Comparison of ENCODE assay signal across 23 cellular contexts in the genomic region with DNA sequence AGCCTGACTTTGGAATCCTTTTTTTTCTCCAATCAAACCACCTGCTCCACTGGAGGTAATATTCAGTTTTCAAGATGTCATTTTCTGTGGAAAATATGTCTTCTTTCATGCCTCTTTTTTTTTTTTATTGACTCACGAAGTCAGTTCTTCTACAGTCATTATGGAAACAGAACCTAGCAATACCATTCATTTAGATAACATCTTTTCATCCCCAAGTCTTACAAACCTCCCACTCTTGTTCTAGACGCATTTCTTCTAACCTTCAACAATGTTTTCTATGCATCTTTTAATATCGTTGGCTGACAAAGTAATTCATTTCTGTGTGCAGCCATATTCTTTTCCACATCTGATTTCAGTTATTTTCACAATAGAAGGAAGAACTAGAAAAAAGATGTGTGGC.
A peak's percentile ranks its signal among the peaks of the same experiment; 100 is the strongest.
DNase-seq lines count a peak whose midpoint lies in the region; ATAC-seq and TF ChIP-seq lines count a peak whose summit lies in the region.
"Had no signal": no experiment of that assay in that cellular context is flagged by ENCODE, and none has a peak within 500 bp of the region (broad histone marks: within the 10 kb centered on the region; RNA-seq: fewer than 3 reads in every experiment).

No MANE protein-coding gene starts in this region.

- no peaks in the 10 kb centered on the region for H3F3A ChIP-seq in GM23338 (replicated peaks; ENCODE audit: low read depth)

- intact Hi-C loops in activated CD4-positive, alpha-beta T cell treated with anti-CD3 and anti-CD28 coated beads, Interleukin-2, amount 10 ng/mL, durations not matched to agents 24 days and 14 days (cut with micrococcal nuclease) = no loop called here

- H2AK5ac ChIP-seq in mesendoderm (ENCODE audit: low read length) = no peak overlapping the region

- no peaks in the 10 kb centered on the region for H3K9me3 ChIP-seq in Karpas-422 (ENCODE audit: low read length)
- H3K9me3 ChIP-seq: A549, BE2C, HAP-1 had no signal

- H3K9me2 ChIP-seq in GM23338 (ENCODE audit: insufficient read depth) (peaks cover 7% of the 10 kb centered on the region; the same call in 1 of the 2 replicates), Karpas-422 (replicated peaks; ENCODE audit: insufficient read depth, low read length) (no peaks in the 10 kb centered on the region)

- no peak overlapping the region for H3K27ac ChIP-seq in GM23338 (ENCODE audit: low read depth)
- H3K27ac ChIP-seq in Karpas-422 (ENCODE audit: low read length) = no peak overlapping the region
- H3K27ac ChIP-seq in mesendoderm (ENCODE audit: low read depth, low read length) = no peak overlapping the region
- H3K27ac ChIP-seq: A549; BLaER1 treated with 17β-estradiol and CSF1 and Interleukin-3, amounts not matched to agents 10 nM and 100 nM had no signal

- peak overlapping the region; percentile 6 for H3K27ac Mint-ChIP-seq in activated CD4-positive, alpha-beta T cell treated with anti-CD3 and anti-CD28 coated beads, Interleukin-2, amount 10 ng/mL, durations not matched to agents 24 days and 14 days
- no peak overlapping the region for H3K27ac Mint-ChIP-seq in GM23338
- H3K27ac Mint-ChIP-seq in endothelial cell (ENCODE audit: unreplicated experiment) = no peak overlapping the region
- H3K27ac Mint-ChIP-seq: CD14-positive monocyte; CD4-positive, alpha-beta T cell; HFFc6 had no signal

- H3K4me2 ChIP-seq in GM23338 (peak overlapping the region; percentile 16; the same call in 1 of the 2 replicates), Karpas-422 (ENCODE audit: low read depth, low read length, poor library complexity, severe bottlenecking) (no peak overlapping the region), mesendoderm (ENCODE audit: low read length) (no peak overlapping the region)
- H3K4me2 ChIP-seq: A549; BLaER1 treated with 17β-estradiol and CSF1 and Interleukin-3, amounts not matched to agents 10 nM and 100 nM had no signal

- TF ChIP-seq CTCF in GM23338 (conservative IDR thresholded peaks at IDR 0.05; ENCODE audit: low read depth in 2 of 2) = no peak
- no peak for TF ChIP-seq CTCF in endothelial cell (IDR thresholded peaks at IDR 0.05; ENCODE audit: unreplicated experiment)

- H2AFZ ChIP-seq in GM23338 (no peak overlapping the region), Karpas-422 (ENCODE audit: low read length) (no peak overlapping the region)

- H3K4me3 ChIP-seq in GM23338 (no peak overlapping the region), Karpas-422 (ENCODE audit: low read length) (no peak overlapping the region), mesendoderm (ENCODE audit: low read length) (no peak overlapping the region)
- H3K4me3 ChIP-seq: A549; BLaER1 treated with 17β-estradiol and CSF1 and Interleukin-3, amounts not matched to agents 10 nM and 100 nM; HAP-1 had no signal

- no peak overlapping the region for H3K56ac ChIP-seq in mesendoderm (ENCODE audit: low read length)

- peak overlapping the region; percentile 28 for H2BK120ac ChIP-seq in mesendoderm (ENCODE audit: low read depth, low read length)

- H4K20me1 ChIP-seq in GM23338 (replicated peaks; ENCODE audit: insufficient read depth) (no peaks in the 10 kb centered on the region), Karpas-422 (ENCODE audit: insufficient read depth, low read depth, low read length) (no peaks in the 10 kb centered on the region)
- H4K20me1 ChIP-seq: BLaER1 treated with 17β-estradiol and CSF1 and Interleukin-3, amounts not matched to agents 10 nM and 100 nM had no signal

- peaks cover 14% of the 10 kb centered on the region for H3K27me3 Mint-ChIP-seq in activated CD4-positive, alpha-beta T cell treated with anti-CD3 and anti-CD28 coated beads, Interleukin-2, amount 10 ng/mL, durations not matched to agents 24 days and 14 days
- peaks cover 3% of the 10 kb centered on the region for H3K27me3 Mint-ChIP-seq in GM23338 (ENCODE audit: insufficient read depth, low read depth, poor library complexity)
- peaks cover 6% of the 10 kb centered on the region for H3K27me3 Mint-ChIP-seq in endothelial cell (ENCODE audit: unreplicated experiment)
- H3K27me3 Mint-ChIP-seq: CD4-positive, alpha-beta T cell had no signal

- H3K4me3 Mint-ChIP-seq in activated CD4-positive, alpha-beta T cell treated with anti-CD3 and anti-CD28 coated beads, Interleukin-2, amount 10 ng/mL, durations not matched to agents 24 days and 14 days = no peak overlapping the region
- H3K4me3 Mint-ChIP-seq in GM23338 (no peak overlapping the region), endothelial cell (ENCODE audit: unreplicated experiment) (no peak overlapping the region)
- H3K4me3 Mint-ChIP-seq: CD14-positive monocyte; CD4-positive, alpha-beta T cell; HFFc6 had no signal

- no peak overlapping the region for H3K18ac ChIP-seq in mesendoderm (ENCODE audit: low read length)

- H3K23ac ChIP-seq in mesendoderm (ENCODE audit: low read length) = no peak overlapping the region

- H2BK5ac ChIP-seq in mesendoderm (ENCODE audit: low read length) = no peak overlapping the region

- peaks cover 8% of the 10 kb centered on the region for H3K9me3 Mint-ChIP-seq in activated CD4-positive, alpha-beta T cell treated with anti-CD3 and anti-CD28 coated beads, Interleukin-2, amount 10 ng/mL, durations not matched to agents 24 days and 14 days
- H3K9me3 Mint-ChIP-seq in GM23338 = peaks cover 12% of the 10 kb centered on the region
- H3K9me3 Mint-ChIP-seq in endothelial cell (ENCODE audit: unreplicated experiment) = no peaks in the 10 kb centered on the region
- H3K9me3 Mint-ChIP-seq: CD4-positive, alpha-beta T cell had no signal

- H3K9ac ChIP-seq in Karpas-422 (ENCODE audit: low read length) (no peak overlapping the region), mesendoderm (ENCODE audit: low read length) (no peak overlapping the region)
- H3K9ac ChIP-seq: BLaER1 treated with 17β-estradiol and CSF1 and Interleukin-3, amounts not matched to agents 10 nM and 100 nM had no signal

- no peaks in the 10 kb centered on the region for H3K79me1 ChIP-seq in mesendoderm (ENCODE audit: low read length)

- no peak overlapping the region for H4K8ac ChIP-seq in mesendoderm (ENCODE audit: low read depth, low read length)

- no peak for DNase-seq in activated CD4-positive, alpha-beta T cell treated with anti-CD3 and anti-CD28 coated beads, Interleukin-2, amount 10 ng/mL, durations not matched to agents 24 days and 14 days
- no peak for DNase-seq in activated CD4-positive, alpha-beta T cell treated with anti-CD3 and anti-CD28 coated beads, Interleukin-2, amount 50 U/mL, for 1 hour
- DNase-seq in GM23338 (ENCODE audit: low spot score) (no peak), Karpas-422 (peak; percentile 33), mesendoderm (no peak), endothelial cell (ENCODE audit: low spot score) (no peak)
- DNase-seq: 8988T; ACHN; AML-193; BE2C; Calu3; CD4-positive, alpha-beta T cell; COR-L47; DMS53; DMS79 treated with DMSO at 0.1 percent for 48 hours; GF-D8; GOT3; HFFc6 had no signal

- no peak overlapping the region for H4K5ac ChIP-seq in mesendoderm (ENCODE audit: low read length)

- H3K36me3 ChIP-seq in GM23338 (ENCODE audit: insufficient read depth) = no peaks in the 10 kb centered on the region
- no peaks in the 10 kb centered on the region for H3K36me3 ChIP-seq in Karpas-422 (ENCODE audit: insufficient read depth, low read length)
- H3K36me3 ChIP-seq in mesendoderm (ENCODE audit: control insufficient read depth, insufficient read depth, low read length) = no peaks in the 10 kb centered on the region
- H3K36me3 ChIP-seq: BE2C; BLaER1 treated with 17β-estradiol and CSF1 and Interleukin-3, amounts not matched to agents 10 nM and 100 nM; HAP-1 had no signal

- H3K4me1 ChIP-seq in GM23338 (ENCODE audit: insufficient read depth) = peaks cover 34% of the 10 kb centered on the region
- H3K4me1 ChIP-seq in Karpas-422 (ENCODE audit: low read length) = no peaks in the 10 kb centered on the region
- H3K4me1 ChIP-seq in mesendoderm (ENCODE audit: control insufficient read depth, low read depth, low read length) = peaks cover 2% of the 10 kb centered on the region
- H3K4me1 ChIP-seq: A549, BE2C, HAP-1 had no signal

- no peaks in the 10 kb centered on the region for H3K27me3 ChIP-seq in GM23338 (ENCODE audit: insufficient read depth)
- no peaks in the 10 kb centered on the region; the same call in 1 of the 2 replicates for H3K27me3 ChIP-seq in Karpas-422 (ENCODE audit: low read length)
- no peaks in the 10 kb centered on the region for H3K27me3 ChIP-seq in mesendoderm (ENCODE audit: insufficient read depth, low read length, poor library complexity)
- H3K27me3 ChIP-seq: BLaER1 treated with 17β-estradiol and CSF1 and Interleukin-3, amounts not matched to agents 10 nM and 100 nM had no signal

- WGBS in mesendoderm (ENCODE audit: extremely low coverage, insufficient coverage, low lambda C conversion rate) = no CpG with 5 or more reads among the region's 3 CpGs

- no peaks in the 10 kb centered on the region for H3K36me3 Mint-ChIP-seq in activated CD4-positive, alpha-beta T cell treated with anti-CD3 and anti-CD28 coated beads, Interleukin-2, amount 10 ng/mL, durations not matched to agents 24 days and 14 days (ENCODE audit: low read depth)
- 0 out of 3 replicates have a peak, but pooled peaks cover 3% of the 10 kb centered on the region for H3K36me3 Mint-ChIP-seq in GM23338 (ENCODE audit: low read depth)
- H3K36me3 Mint-ChIP-seq in endothelial cell (ENCODE audit: low read depth, unreplicated experiment) = peaks cover 15% of the 10 kb centered on the region
- H3K36me3 Mint-ChIP-seq: CD14-positive monocyte had no signal

- ATAC-seq in GM23338 = no peak
- ATAC-seq in HG03469 (IDR thresholded peaks at IDR 0.05; ENCODE audit: unreplicated experiment) = no peak
- ATAC-seq: A549 had no signal

- H3K4me1 Mint-ChIP-seq in activated CD4-positive, alpha-beta T cell treated with anti-CD3 and anti-CD28 coated beads, Interleukin-2, amount 10 ng/mL, durations not matched to agents 24 days and 14 days = peaks cover 7% of the 10 kb centered on the region
- H3K4me1 Mint-ChIP-seq in GM23338 (peaks cover 38% of the 10 kb centered on the region), endothelial cell (ENCODE audit: unreplicated experiment) (peaks cover 3% of the 10 kb centered on the region)

- H3K4ac ChIP-seq in mesendoderm (ENCODE audit: low read depth, low read length) = no peak overlapping the region

- H3K79me2 ChIP-seq in GM23338 (replicated peaks; ENCODE audit: insufficient read depth) (no peaks in the 10 kb centered on the region), Karpas-422 (ENCODE audit: low read length) (no peaks in the 10 kb centered on the region), mesendoderm (ENCODE audit: control insufficient read depth, insufficient read depth, low read length) (no peaks in the 10 kb centered on the region)

- no peak overlapping the region for H2BK15ac ChIP-seq in mesendoderm (replicated peaks; ENCODE audit: low read depth)

TF ChIP-seq in GM23338, 12 proteins besides CTCF, POLR2A, EP300 and RAD21 (continues in another document):
- TF ChIP-seq CREB1 (CRISPR knock-in tag; IDR thresholded peaks at IDR 0.05; ENCODE audit: low read depth) = no peak
- TF ChIP-seq ZNF114 (CRISPR knock-in tag; IDR thresholded peaks at IDR 0.05) = no peak
- no peak for TF ChIP-seq POLR2AphosphoS5 (IDR thresholded peaks at IDR 0.05; ENCODE audit: low read depth)
